ENCODE assay signal across 20 cellular contexts in the genomic region with DNA sequence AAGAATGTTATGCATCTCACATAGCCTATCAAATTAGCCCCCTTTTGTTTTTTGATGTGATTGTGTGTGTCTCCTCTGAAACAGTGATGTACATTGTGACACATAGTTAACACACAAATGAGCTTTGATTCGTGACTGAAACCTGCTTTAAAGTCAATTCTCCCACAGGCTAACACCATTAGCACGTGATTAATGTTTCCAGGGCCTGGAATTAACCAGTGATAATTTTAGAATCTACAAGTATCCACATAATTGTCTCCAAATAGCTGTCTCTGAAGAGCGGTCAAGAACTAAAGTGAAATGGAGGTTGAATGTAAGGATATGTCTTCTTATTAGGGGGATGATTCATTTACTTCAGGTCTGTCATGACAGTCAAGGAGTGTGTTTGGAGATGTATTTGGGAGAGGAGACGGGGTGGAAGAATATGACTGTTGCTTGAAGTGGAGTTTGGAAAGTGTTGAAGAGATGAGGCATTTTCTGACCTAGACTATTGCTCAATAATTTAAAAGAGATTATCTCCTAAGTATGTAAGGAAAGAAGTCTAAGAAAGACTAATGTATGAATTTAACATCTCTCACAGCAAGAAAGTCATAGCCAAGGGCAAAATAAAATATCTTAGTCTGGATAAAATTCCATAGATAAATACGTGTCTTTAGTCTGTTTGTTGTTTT. TPM values are rescaled to one million over a fixed set of nuclear protein-coding genes. Genes with fewer than 3 reads are reported as not detected.
"Had no signal": no experiment of that assay in that cellular context is flagged by ENCODE, and none has a peak within 500 bp of the region (broad histone marks: within the 10 kb centered on the region; RNA-seq: fewer than 3 reads in every experiment).

No MANE protein-coding gene starts in this region.

- H3K27me3 ChIP-seq: body of pancreas, cardiac muscle cell, pancreas, right atrium auricular region had no signal

- DNase-seq: activated CD4-positive, alpha-beta memory T cell treated with anti-CD3 and anti-CD28 coated beads for 36 hours; activated CD4-positive, alpha-beta T cell treated with anti-CD3 and anti-CD28 coated beads for 48 hours; activated CD4-positive, CD25-positive, alpha-beta regulatory T cell; activated effector memory CD4-positive, alpha-beta T cell treated with Interleukin-2 at 50 U/mL for 16 hours; activated naive CD4-positive, alpha-beta T cell treated with anti-CD3 and anti-CD28 coated beads for 36 hours; activated T-cell treated with anti-CD3 and anti-CD28 coated beads, Interleukin-2, amount 50 U/mL, for 72 hours; anterior cingulate cortex; body of pancreas; glutamatergic neuron; hypothalamus; left ventricle myocardium inferior; pancreas; psoas muscle; stimulated activated CD4-positive, alpha-beta T cell treated with anti-CD3 and anti-CD28 coated beads, Interleukin-12 subunit alpha, Interleukin-12 subunit beta, amount 100 ng/mL, for 4 hours; stimulated activated CD4-positive, alpha-beta T cell treated with anti-CD3 and anti-CD28 coated beads, Interleukin-4, amount 100 ng/mL, for 4 hours; stimulated activated naive CD8-positive, alpha-beta T cell treated with anti-CD3 and anti-CD28 coated beads, Interleukin-15, Interleukin-2, amounts not matched to agents 100 U/mL and 50 U/mL, for 24 hours; T-helper 1 cell had no signal

- H3K4me1 ChIP-seq: body of pancreas, left ventricle myocardium inferior, pancreas, psoas muscle, right atrium auricular region had no signal

- H3K36me3 ChIP-seq: cardiac muscle cell, left ventricle myocardium inferior, pancreas, right atrium auricular region had no signal

- H3K27ac ChIP-seq: body of pancreas, cardiac muscle cell, left ventricle myocardium inferior, pancreas, psoas muscle, right atrium auricular region had no signal

- H3K4me3 ChIP-seq: body of pancreas, cardiac muscle cell, left ventricle myocardium inferior, pancreas, psoas muscle, right atrium auricular region had no signal

- ATAC-seq: activated T-cell treated with anti-CD3 and anti-CD28 coated beads, Interleukin-2, amount 50 U/mL, for 72 hours; body of pancreas; pancreas; psoas muscle; stimulated activated naive CD8-positive, alpha-beta T cell treated with anti-CD3 and anti-CD28 coated beads, Interleukin-15, Interleukin-2, amounts not matched to agents 100 U/mL and 50 U/mL, for 24 hours had no signal

- H3K9me3 ChIP-seq: body of pancreas, left ventricle myocardium inferior, pancreas, psoas muscle, right atrium auricular region had no signal

RNA-seq across cellular contexts. Expression of gene RASGEF1B, which starts 13.7 kb away (rescaled TPM):
- total RNA-seq: myocyte had no signal
